In genomic region chr21:33362044-33362555, GRCh38 we compare ENCODE assay signal across 8 cellular contexts. TPM values are rescaled to one million over a fixed set of nuclear protein-coding genes. Genes with fewer than 3 reads are reported as not detected.
A peak's percentile ranks its signal among the peaks of the same experiment; 100 is the strongest.
DNase-seq lines count a peak whose midpoint lies in the region; ATAC-seq and TF ChIP-seq lines count a peak whose summit lies in the region.

No MANE protein-coding gene starts in this region.

- peaks cover 0 to 10% (median 5%) of the 10 kb centered on the region in 11 donors for H3K9me3 ChIP-seq in heart right ventricle
- H3K9me3 ChIP-seq in vagina, result peaks cover under 1% of the 10 kb centered on the region

- H3K4me3 ChIP-seq in heart right ventricle (peak overlapping the region in 5 of 10 donors; percentile 44 to 50 (median 46)), skin epidermis (peak overlapping the region in 5 of 7 experiments; percentile 16 to 27 (median 17)), vagina (peak overlapping the region in 1 of 2 donors; percentile 0)

- peaks cover 0 to 54% (median 23%) of the 10 kb centered on the region in 9 donors for H3K4me1 ChIP-seq in heart right ventricle
- H3K4me1 ChIP-seq in vagina, result peaks cover 23% of the 10 kb centered on the region

- peaks cover 0 to 17% (median 0%) of the 10 kb centered on the region in 9 donors for H3K36me3 ChIP-seq in heart right ventricle
- no peaks in the 10 kb centered on the region for H3K36me3 ChIP-seq in vagina

- TF ChIP-seq POLR2A in vagina (IDR thresholded peaks at IDR 0.05), result peak in 1 of 2 donors; percentile 61

- DNase-seq in SIG-M5 treated with dmso at 0.1 percent for 504 hours (lab: John Stamatoyannopoulos, UW; ENCODE audit: unreplicated experiment), result peak; percentile 76
- DNase-seq in SIG-M5 (lab: John Stamatoyannopoulos, UW), result no peak
- DNase-seq in NCI-H82 (lab: John Stamatoyannopoulos, UW), result peak; percentile 80
- DNase-seq in activated T-cell treated with anti-CD3 and anti-CD28 coated beads for 24 hours (ENCODE audit: low read depth), result peak; percentile 35
- peak in 1 of 2 donors; percentile 17 for DNase-seq in heart right ventricle
- no peak for DNase-seq in vagina (ENCODE audit: extremely low spot score in 2 of 2)

- no peaks in the 10 kb centered on the region for H3K27me3 ChIP-seq in heart right ventricle
- H3K27me3 ChIP-seq in vagina, result no peaks in the 10 kb centered on the region

- peak overlapping the region in 8 of 10 donors; percentile 48 to 89 (median 61) for H3K27ac ChIP-seq in heart right ventricle
- peak overlapping the region in 17 of 21 experiments; percentile 32 to 83 (median 65) for H3K27ac ChIP-seq in skin epidermis
- no peak overlapping the region for H3K27ac ChIP-seq in vagina

- intact Hi-C loops in heart right ventricle (cut with DNase I) (loop anchor here in 5 of 10 donors (5.0 to 10.0 kb wide), 4 partner anchors 35 to 85 kb away; no protein-coding TSS in a partner anchor), vagina (cut with DNase I) (no loop called here)

- ATAC-seq in heart right ventricle (peak in 5 of 8 donors; percentile 6 to 40 (median 23)), HG02678 (IDR thresholded peaks at IDR 0.05; ENCODE audit: unreplicated experiment) (no peak)

- 56 to 60% methylated on average over 12 of the region's 12 CpGs for WGBS in heart right ventricle, 2 donors

- TF ChIP-seq CTCF in heart right ventricle (IDR thresholded peaks at IDR 0.05) (no peak), vagina (IDR thresholded peaks at IDR 0.05) (no peak)

RNA-seq across cellular contexts. Expression of gene IFNAR1, which starts 37.3 kb away (rescaled TPM):
- total RNA-seq in heart right ventricle, result 10 to 100 TPM; 16.5 to 38.5 (median 23.9) TPM
- polyA plus RNA-seq in heart right ventricle, result 10 to 100 TPM in 1 of 2 donors, 1 to 10 TPM in 1; 7.4 to 10.1 TPM
- 20.4 TPM for total RNA-seq in vagina

RNA-seq across cellular contexts. Expression of gene IFNGR2, which starts 41.1 kb away (rescaled TPM):
- total RNA-seq in heart right ventricle (10 to 100 TPM; 29.2 to 71.3 (median 36.3) TPM), vagina (89.6 TPM)
- 10 to 100 TPM; 27.4 to 34.3 TPM for polyA plus RNA-seq in heart right ventricle

Comparison
In these comparisons a context has a peak if more than half of its experiments do, and no peak if none do; other contexts are left out.
1. DNase-seq: peak in SIG-M5 treated with dmso at 0.1 percent for 504 hours (single experiment), NCI-H82 (single experiment) and activated T-cell treated with anti-CD3 and anti-CD28 coated beads for 24 hours (single experiment); none in SIG-M5 (single experiment) and vagina (0 of 2).